Comparison of ENCODE assay signal across 1 cellular context in the genomic region with DNA sequence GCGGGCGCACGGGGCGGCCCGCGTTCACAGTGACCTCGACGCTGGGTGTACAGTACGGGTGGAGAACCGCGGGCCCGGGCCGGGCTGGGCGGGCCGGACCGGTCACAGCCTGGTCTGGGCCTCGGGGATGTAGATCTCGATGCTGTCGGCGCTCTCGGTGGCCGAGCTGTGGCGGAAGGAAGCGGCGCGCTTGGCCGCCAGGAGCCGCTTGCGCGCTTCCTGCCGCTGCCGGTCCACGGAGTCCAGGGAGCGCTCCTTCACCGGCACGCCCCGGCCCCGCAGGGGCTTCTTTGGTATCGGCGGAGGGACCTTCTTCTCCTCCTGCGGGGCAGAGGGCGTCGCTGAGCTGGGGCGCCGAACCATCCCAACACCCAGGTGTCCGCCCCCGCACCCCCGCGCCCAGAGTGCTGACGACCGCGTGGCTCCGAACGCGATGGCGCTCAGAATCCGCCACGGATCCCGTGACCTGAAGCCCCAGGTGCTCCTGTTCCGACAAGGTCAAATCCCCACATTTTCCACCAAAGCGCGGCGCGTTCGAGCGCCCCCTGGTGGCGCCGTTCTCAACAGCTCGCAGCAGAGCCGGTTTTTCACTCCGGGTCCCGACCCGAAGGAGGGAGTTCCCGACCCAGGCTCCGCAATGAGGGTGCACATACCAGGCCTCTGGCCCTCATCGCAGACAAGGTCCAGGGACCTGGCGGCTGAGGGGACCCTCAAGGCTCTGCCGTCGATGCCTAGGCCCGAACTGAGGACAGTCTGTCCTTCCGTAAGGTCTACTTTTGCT.
A peak's percentile ranks its signal among the peaks of the same experiment; 100 is the strongest.
TF ChIP-seq lines count a peak whose summit lies in the region.

No MANE protein-coding gene starts in this region.

TF ChIP-seq in K562, 482 proteins besides CTCF, POLR2A, EP300 and RAD21 (continued from another document and continues in another):
- TF ChIP-seq, protein P1, sequence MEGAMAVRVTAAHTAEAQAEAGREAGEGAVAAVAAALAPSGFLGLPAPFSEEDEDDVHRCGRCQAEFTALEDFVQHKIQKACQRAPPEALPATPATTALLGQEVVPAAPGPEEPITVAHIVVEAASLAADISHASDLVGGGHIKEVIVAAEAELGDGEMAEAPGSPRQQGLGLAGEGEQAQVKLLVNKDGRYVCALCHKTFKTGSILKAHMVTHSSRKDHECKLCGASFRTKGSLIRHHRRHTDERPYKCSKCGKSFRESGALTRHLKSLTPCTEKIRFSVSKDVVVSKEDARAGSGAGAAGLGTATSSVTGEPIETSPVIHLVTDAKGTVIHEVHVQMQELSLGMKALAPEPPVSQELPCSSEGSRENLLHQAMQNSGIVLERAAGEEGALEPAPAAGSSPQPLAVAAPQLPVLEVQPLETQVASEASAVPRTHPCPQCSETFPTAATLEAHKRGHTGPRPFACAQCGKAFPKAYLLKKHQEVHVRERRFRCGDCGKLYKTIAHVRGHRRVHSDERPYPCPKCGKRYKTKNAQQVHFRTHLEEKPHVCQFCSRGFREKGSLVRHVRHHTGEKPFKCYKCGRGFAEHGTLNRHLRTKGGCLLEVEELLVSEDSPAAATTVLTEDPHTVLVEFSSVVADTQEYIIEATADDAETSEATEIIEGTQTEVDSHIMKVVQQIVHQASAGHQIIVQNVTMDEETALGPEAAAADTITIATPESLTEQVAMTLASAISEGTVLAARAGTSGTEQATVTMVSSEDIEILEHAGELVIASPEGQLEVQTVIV (CRISPR knock-in tag; IDR thresholded peaks at IDR 0.05; ENCODE audit: borderline replicate concordance), result no peak
- TF ChIP-seq, protein P2, sequence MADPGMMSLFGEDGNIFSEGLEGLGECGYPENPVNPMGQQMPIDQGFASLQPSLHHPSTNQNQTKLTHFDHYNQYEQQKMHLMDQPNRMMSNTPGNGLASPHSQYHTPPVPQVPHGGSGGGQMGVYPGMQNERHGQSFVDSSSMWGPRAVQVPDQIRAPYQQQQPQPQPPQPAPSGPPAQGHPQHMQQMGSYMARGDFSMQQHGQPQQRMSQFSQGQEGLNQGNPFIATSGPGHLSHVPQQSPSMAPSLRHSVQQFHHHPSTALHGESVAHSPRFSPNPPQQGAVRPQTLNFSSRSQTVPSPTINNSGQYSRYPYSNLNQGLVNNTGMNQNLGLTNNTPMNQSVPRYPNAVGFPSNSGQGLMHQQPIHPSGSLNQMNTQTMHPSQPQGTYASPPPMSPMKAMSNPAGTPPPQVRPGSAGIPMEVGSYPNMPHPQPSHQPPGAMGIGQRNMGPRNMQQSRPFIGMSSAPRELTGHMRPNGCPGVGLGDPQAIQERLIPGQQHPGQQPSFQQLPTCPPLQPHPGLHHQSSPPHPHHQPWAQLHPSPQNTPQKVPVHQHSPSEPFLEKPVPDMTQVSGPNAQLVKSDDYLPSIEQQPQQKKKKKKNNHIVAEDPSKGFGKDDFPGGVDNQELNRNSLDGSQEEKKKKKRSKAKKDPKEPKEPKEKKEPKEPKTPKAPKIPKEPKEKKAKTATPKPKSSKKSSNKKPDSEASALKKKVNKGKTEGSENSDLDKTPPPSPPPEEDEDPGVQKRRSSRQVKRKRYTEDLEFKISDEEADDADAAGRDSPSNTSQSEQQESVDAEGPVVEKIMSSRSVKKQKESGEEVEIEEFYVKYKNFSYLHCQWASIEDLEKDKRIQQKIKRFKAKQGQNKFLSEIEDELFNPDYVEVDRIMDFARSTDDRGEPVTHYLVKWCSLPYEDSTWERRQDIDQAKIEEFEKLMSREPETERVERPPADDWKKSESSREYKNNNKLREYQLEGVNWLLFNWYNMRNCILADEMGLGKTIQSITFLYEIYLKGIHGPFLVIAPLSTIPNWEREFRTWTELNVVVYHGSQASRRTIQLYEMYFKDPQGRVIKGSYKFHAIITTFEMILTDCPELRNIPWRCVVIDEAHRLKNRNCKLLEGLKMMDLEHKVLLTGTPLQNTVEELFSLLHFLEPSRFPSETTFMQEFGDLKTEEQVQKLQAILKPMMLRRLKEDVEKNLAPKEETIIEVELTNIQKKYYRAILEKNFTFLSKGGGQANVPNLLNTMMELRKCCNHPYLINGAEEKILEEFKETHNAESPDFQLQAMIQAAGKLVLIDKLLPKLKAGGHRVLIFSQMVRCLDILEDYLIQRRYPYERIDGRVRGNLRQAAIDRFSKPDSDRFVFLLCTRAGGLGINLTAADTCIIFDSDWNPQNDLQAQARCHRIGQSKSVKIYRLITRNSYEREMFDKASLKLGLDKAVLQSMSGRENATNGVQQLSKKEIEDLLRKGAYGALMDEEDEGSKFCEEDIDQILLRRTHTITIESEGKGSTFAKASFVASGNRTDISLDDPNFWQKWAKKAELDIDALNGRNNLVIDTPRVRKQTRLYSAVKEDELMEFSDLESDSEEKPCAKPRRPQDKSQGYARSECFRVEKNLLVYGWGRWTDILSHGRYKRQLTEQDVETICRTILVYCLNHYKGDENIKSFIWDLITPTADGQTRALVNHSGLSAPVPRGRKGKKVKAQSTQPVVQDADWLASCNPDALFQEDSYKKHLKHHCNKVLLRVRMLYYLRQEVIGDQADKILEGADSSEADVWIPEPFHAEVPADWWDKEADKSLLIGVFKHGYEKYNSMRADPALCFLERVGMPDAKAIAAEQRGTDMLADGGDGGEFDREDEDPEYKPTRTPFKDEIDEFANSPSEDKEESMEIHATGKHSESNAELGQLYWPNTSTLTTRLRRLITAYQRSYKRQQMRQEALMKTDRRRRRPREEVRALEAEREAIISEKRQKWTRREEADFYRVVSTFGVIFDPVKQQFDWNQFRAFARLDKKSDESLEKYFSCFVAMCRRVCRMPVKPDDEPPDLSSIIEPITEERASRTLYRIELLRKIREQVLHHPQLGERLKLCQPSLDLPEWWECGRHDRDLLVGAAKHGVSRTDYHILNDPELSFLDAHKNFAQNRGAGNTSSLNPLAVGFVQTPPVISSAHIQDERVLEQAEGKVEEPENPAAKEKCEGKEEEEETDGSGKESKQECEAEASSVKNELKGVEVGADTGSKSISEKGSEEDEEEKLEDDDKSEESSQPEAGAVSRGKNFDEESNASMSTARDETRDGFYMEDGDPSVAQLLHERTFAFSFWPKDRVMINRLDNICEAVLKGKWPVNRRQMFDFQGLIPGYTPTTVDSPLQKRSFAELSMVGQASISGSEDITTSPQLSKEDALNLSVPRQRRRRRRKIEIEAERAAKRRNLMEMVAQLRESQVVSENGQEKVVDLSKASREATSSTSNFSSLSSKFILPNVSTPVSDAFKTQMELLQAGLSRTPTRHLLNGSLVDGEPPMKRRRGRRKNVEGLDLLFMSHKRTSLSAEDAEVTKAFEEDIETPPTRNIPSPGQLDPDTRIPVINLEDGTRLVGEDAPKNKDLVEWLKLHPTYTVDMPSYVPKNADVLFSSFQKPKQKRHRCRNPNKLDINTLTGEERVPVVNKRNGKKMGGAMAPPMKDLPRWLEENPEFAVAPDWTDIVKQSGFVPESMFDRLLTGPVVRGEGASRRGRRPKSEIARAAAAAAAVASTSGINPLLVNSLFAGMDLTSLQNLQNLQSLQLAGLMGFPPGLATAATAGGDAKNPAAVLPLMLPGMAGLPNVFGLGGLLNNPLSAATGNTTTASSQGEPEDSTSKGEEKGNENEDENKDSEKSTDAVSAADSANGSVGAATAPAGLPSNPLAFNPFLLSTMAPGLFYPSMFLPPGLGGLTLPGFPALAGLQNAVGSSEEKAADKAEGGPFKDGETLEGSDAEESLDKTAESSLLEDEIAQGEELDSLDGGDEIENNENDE (IDR thresholded peaks at IDR 0.05; ENCODE audit: low read depth, low read length), result no peak
- TF ChIP-seq TAF9B (IDR thresholded peaks at IDR 0.05; ENCODE audit: partially characterized antibody), result no peak
- TF ChIP-seq POLR2G (IDR thresholded peaks at IDR 0.05; ENCODE audit: low read depth, low read length), result peak; percentile 80
- no peak for TF ChIP-seq TBL1XR1 (IDR thresholded peaks at IDR 0.05; ENCODE audit: low read length in 2 of 2)
- TF ChIP-seq NFE2 (IDR thresholded peaks at IDR 0.05; ENCODE audit: low read depth), result no peak
- peak; percentile 85; the same call in 1 of the 2 replicates for TF ChIP-seq XRCC5 (IDR thresholded peaks at IDR 0.05; ENCODE audit: low read depth, low read length)
- no peak for TF ChIP-seq NELFE (IDR thresholded peaks at IDR 0.05; ENCODE audit: insufficient read depth, insufficient read length)
- TF ChIP-seq CEBPB (tag; IDR thresholded peaks at IDR 0.05), result no peak
- no peak for TF ChIP-seq POLR3G (IDR thresholded peaks at IDR 0.05; ENCODE audit: extremely low read depth, insufficient read length, insufficient replicate concordance)
- TF ChIP-seq SIRT6 (IDR thresholded peaks at IDR 0.05; ENCODE audit: low read depth, low read length), result no peak
- TF ChIP-seq ARID2 (IDR thresholded peaks at IDR 0.05), result no peak
- TF ChIP-seq ZBTB7A (IDR thresholded peaks at IDR 0.05; ENCODE audit: borderline replicate concordance, control insufficient read depth, low read depth, low read length), result peak; percentile 51; the same call in 1 of the 2 replicates
- TF ChIP-seq, protein P3, sequence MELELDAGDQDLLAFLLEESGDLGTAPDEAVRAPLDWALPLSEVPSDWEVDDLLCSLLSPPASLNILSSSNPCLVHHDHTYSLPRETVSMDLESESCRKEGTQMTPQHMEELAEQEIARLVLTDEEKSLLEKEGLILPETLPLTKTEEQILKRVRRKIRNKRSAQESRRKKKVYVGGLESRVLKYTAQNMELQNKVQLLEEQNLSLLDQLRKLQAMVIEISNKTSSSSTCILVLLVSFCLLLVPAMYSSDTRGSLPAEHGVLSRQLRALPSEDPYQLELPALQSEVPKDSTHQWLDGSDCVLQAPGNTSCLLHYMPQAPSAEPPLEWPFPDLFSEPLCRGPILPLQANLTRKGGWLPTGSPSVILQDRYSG (tag; conservative IDR thresholded peaks at IDR 0.05; ENCODE audit: low read depth), result no peak
- no peak for TF ChIP-seq NFYB (IDR thresholded peaks at IDR 0.05; ENCODE audit: extremely low read depth, insufficient read length)
- no peak for TF ChIP-seq MBD2 (IDR thresholded peaks at IDR 0.05; ENCODE audit: borderline replicate concordance, low read depth)
- TF ChIP-seq, protein P4, sequence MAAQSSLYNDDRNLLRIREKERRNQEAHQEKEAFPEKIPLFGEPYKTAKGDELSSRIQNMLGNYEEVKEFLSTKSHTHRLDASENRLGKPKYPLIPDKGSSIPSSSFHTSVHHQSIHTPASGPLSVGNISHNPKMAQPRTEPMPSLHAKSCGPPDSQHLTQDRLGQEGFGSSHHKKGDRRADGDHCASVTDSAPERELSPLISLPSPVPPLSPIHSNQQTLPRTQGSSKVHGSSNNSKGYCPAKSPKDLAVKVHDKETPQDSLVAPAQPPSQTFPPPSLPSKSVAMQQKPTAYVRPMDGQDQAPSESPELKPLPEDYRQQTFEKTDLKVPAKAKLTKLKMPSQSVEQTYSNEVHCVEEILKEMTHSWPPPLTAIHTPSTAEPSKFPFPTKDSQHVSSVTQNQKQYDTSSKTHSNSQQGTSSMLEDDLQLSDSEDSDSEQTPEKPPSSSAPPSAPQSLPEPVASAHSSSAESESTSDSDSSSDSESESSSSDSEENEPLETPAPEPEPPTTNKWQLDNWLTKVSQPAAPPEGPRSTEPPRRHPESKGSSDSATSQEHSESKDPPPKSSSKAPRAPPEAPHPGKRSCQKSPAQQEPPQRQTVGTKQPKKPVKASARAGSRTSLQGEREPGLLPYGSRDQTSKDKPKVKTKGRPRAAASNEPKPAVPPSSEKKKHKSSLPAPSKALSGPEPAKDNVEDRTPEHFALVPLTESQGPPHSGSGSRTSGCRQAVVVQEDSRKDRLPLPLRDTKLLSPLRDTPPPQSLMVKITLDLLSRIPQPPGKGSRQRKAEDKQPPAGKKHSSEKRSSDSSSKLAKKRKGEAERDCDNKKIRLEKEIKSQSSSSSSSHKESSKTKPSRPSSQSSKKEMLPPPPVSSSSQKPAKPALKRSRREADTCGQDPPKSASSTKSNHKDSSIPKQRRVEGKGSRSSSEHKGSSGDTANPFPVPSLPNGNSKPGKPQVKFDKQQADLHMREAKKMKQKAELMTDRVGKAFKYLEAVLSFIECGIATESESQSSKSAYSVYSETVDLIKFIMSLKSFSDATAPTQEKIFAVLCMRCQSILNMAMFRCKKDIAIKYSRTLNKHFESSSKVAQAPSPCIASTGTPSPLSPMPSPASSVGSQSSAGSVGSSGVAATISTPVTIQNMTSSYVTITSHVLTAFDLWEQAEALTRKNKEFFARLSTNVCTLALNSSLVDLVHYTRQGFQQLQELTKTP (IDR thresholded peaks at IDR 0.05; ENCODE audit: low read depth in 1 of 2, partially characterized antibody in 2 of 2), result no peak
- TF ChIP-seq HCFC1 (IDR thresholded peaks at IDR 0.05; ENCODE audit: low read depth, low read length), result no peak
- TF ChIP-seq KLF16 (IDR thresholded peaks at IDR 0.05), result peak; percentile 35; the same call in 1 of the 2 replicates
- TF ChIP-seq ARID1B (IDR thresholded peaks at IDR 0.05), result peak; percentile 4; the same call in 1 of the 2 replicates
- no peak for TF ChIP-seq RBM15 (IDR thresholded peaks at IDR 0.05; ENCODE audit: insufficient read depth, low read length)
- no peak for TF ChIP-seq KLF1 (tag; IDR thresholded peaks at IDR 0.05)
- TF ChIP-seq ZNF12 (CRISPR knock-in tag; IDR thresholded peaks at IDR 0.05), result no peak
- TF ChIP-seq TCF7L2 (IDR thresholded peaks at IDR 0.05; ENCODE audit: low read depth, low read length), result no peak
- TF ChIP-seq, protein P5, sequence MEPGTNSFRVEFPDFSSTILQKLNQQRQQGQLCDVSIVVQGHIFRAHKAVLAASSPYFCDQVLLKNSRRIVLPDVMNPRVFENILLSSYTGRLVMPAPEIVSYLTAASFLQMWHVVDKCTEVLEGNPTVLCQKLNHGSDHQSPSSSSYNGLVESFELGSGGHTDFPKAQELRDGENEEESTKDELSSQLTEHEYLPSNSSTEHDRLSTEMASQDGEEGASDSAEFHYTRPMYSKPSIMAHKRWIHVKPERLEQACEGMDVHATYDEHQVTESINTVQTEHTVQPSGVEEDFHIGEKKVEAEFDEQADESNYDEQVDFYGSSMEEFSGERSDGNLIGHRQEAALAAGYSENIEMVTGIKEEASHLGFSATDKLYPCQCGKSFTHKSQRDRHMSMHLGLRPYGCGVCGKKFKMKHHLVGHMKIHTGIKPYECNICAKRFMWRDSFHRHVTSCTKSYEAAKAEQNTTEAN (CRISPR knock-in tag; IDR thresholded peaks at IDR 0.05), result no peak
- no peak for TF ChIP-seq NRF1 (conservative IDR thresholded peaks at IDR 0.05 in 1 of 2, IDR thresholded peaks at IDR 0.05 in 1 of 2)
- TF ChIP-seq ZNF224 (CRISPR knock-in tag; IDR thresholded peaks at IDR 0.05), result no peak
- TF ChIP-seq NFXL1 (CRISPR knock-in tag; IDR thresholded peaks at IDR 0.05), result no peak
- TF ChIP-seq, protein P6, sequence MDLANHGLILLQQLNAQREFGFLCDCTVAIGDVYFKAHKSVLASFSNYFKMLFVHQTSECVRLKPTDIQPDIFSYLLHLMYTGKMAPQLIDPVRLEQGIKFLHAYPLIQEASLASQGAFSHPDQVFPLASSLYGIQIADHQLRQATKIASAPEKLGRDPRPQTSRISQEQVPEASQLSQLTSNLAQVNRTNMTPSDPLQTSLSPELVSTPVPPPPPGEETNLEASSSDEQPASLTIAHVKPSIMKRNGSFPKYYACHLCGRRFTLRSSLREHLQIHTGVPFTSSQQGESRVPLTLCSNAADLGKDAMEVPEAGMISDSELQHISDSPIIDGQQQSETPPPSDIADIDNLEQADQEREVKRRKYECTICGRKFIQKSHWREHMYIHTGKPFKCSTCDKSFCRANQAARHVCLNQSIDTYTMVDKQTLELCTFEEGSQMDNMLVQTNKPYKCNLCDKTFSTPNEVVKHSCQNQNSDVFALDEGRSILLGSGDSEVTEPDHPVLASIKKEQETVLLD (IDR thresholded peaks at IDR 0.05), result 0 out of 2 replicates have a peak, but pooled peaks have one; percentile 43
- no peak for TF ChIP-seq ZNF124 (CRISPR knock-in tag; IDR thresholded peaks at IDR 0.05)
- TF ChIP-seq, protein P7, sequence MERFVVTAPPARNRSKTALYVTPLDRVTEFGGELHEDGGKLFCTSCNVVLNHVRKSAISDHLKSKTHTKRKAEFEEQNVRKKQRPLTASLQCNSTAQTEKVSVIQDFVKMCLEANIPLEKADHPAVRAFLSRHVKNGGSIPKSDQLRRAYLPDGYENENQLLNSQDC (CRISPR knock-in tag; IDR thresholded peaks at IDR 0.05), result no peak
- TF ChIP-seq NCOA1 (IDR thresholded peaks at IDR 0.05; ENCODE audit: low read depth), result no peak
- peak; percentile 51; the same call in 1 of the 2 replicates for TF ChIP-seq NBN (IDR thresholded peaks at IDR 0.05; ENCODE audit: low read depth)
- TF ChIP-seq RBM14 (IDR thresholded peaks at IDR 0.05; ENCODE audit: borderline replicate concordance, insufficient read depth, low read depth, low read length), result no peak
- no peak for TF ChIP-seq XRCC4 (IDR thresholded peaks at IDR 0.05; ENCODE audit: extremely low read depth, insufficient read depth, insufficient read length)
